8 cellular contexts compared by ENCODE assay signal in the genomic region with DNA sequence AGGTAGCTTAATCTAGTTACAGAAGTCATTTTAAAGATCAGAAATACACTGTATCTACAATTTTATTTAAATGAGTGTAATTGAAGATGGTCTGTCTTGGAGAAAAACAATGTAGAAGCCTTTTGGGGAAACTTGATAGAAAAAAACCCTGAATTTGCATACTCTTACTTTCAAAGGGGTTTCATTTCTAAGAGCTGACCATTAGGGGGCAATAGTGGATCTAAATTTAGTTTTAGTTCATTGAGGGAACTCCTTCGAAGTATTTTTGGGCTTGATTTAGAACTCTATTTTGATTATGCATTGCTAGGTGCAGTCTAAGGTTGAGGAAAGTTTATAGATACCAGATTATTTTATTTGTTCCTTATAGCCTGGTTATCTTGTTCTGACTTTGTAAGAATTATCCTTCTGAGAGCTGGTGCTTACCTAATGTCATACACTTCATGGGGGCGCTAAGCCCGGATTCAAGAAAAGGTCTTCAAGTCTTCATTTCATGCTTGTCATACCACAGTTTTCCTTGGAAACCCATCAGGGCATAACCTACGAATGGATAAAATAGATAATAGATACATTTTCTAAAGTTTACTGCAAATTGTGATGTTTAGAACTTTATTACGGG.
DNase-seq lines count a peak whose midpoint lies in the region; ATAC-seq, FAIRE-seq and TF ChIP-seq lines count a peak whose summit lies in the region.

No MANE protein-coding gene starts in this region.

- peak; percentile 67 for ATAC-seq in CD4-positive, alpha-beta T cell (ENCODE audit: poor library complexity)
- peak; percentile 51 for ATAC-seq in GM18868 (IDR thresholded peaks at IDR 0.05; ENCODE audit: unreplicated experiment)
- ATAC-seq in PC-3, result peak; percentile 37
- ATAC-seq in GM21619 (IDR thresholded peaks at IDR 0.05; ENCODE audit: unreplicated experiment), result no peak
- no peak for ATAC-seq in HG02571 (IDR thresholded peaks at IDR 0.05; ENCODE audit: unreplicated experiment)

- CTCF ChIA-PET in CD4-positive, alpha-beta T cell (lab: Charles Lee), result interaction anchor here (0.5 to 4.4 kb wide), 20 partner anchors 9 to 455 kb away, joined by 3 to 36 read pairs (median 4); a partner anchor contains a TSS
- CTCF ChIA-PET in PC-3 (lab: Charles Lee), result interaction anchor here (1.0 to 1.2 kb wide), 3 partner anchors 70 to 254 kb away, joined by 3 to 6 read pairs (median 6); no protein-coding TSS in a partner anchor

- no peaks in the 10 kb centered on the region for H4K20me1 ChIP-seq in PC-3 (ENCODE audit: low read length)

- H3K27me3 ChIP-seq in CD4-positive, alpha-beta T cell (ENCODE audit: control insufficient read depth, insufficient read depth, low read length), result no peaks in the 10 kb centered on the region
- no peaks in the 10 kb centered on the region for H3K27me3 ChIP-seq in PC-3 (ENCODE audit: low read length)

- intact Hi-C loops in CD4-positive, alpha-beta T cell (cut with DNase I, micrococcal nuclease), result loop anchor here (1.0 to 5.0 kb wide), 8 partner anchors 18 to 429 kb away; a partner anchor contains a TSS
- intact Hi-C loops in PC-3 (cut with micrococcal nuclease), result loop anchor here (1.0 kb wide), 2 partner anchors 71 to 87 kb away; no protein-coding TSS in a partner anchor

- no peak overlapping the region for H3K27ac Mint-ChIP-seq in CD4-positive, alpha-beta T cell

- H3K9me3 ChIP-seq in CD4-positive, alpha-beta T cell (ENCODE audit: control insufficient read depth, low read length), result no peaks in the 10 kb centered on the region
- no peaks in the 10 kb centered on the region for H3K9me3 ChIP-seq in PC-3 (ENCODE audit: low read length)

- H3K79me2 ChIP-seq in PC-3 (ENCODE audit: low read length), result no peaks in the 10 kb centered on the region

- no peaks in the 10 kb centered on the region for H3K36me3 ChIP-seq in PC-3 (ENCODE audit: low read depth, low read length)

- POLR2A ChIA-PET in CD4-positive, alpha-beta T cell (lab: Charles Lee), result interaction anchor here (0.7 to 2.7 kb wide), 11 partner anchors 19 to 254 kb away, joined by 3 to 43 read pairs (median 4); a partner anchor contains a TSS
- POLR2A ChIA-PET in PC-3 (lab: Charles Lee; ENCODE audit: unreplicated experiment), result no interaction called here

- no peaks in the 10 kb centered on the region for H3F3A ChIP-seq in PC-3 (ENCODE audit: low read length, unreplicated experiment)

- peaks cover 21% of the 10 kb centered on the region for H3K36me3 Mint-ChIP-seq in CD4-positive, alpha-beta T cell (ENCODE audit: low read depth)

- no peak overlapping the region for H3K27ac ChIP-seq in CD4-positive, alpha-beta T cell (ENCODE audit: low read depth, low read length)
- H3K27ac ChIP-seq in PC-3 (ENCODE audit: low read length), result no peak overlapping the region

- H2AFZ ChIP-seq in PC-3 (ENCODE audit: low read length), result no peak overlapping the region

- no TSS peak for BruUV-seq in PC-3 (replicated peaks; lab: Mats Ljungman, UMichigan)

- H3K4me1 Mint-ChIP-seq in CD4-positive, alpha-beta T cell (ENCODE audit: low read depth), result peaks cover 39% of the 10 kb centered on the region

- no peaks in the 10 kb centered on the region for H3K9me2 ChIP-seq in PC-3 (replicated peaks; ENCODE audit: low read length)

- no peak overlapping the region for H3K4me3 Mint-ChIP-seq in CD4-positive, alpha-beta T cell

- no peaks in the 10 kb centered on the region for H3K4me1 ChIP-seq in PC-3 (ENCODE audit: insufficient read depth, low read length)

- TF ChIP-seq CTCF in CD4-positive, alpha-beta T cell (IDR thresholded peaks at IDR 0.05), result peak; percentile 81
- peak; percentile 74 for TF ChIP-seq CTCF in PC-3 (conservative IDR thresholded peaks at IDR 0.05; ENCODE audit: low read depth, low read length)

- no peak overlapping the region for H3K4me3 ChIP-seq in PC-3 (ENCODE audit: low read length)

- no peak for FAIRE-seq in HTR-8/SVneo (lab: Jason Lieb, UNC)

- H3K9me3 Mint-ChIP-seq in CD4-positive, alpha-beta T cell, result no peaks in the 10 kb centered on the region

- no peak overlapping the region for H3K4me2 ChIP-seq in PC-3 (ENCODE audit: low read length)

- no peak overlapping the region for H3K9ac ChIP-seq in PC-3 (ENCODE audit: low read length)

- no peak for DNase-seq in CD4-positive, alpha-beta T cell
- DNase-seq in HTR-8/SVneo (ENCODE audit: insufficient read length, low spot score) (peak; percentile 20), PC-3 (peak; percentile 68), dedifferentiated amniotic fluid mesenchymal stem cell (ENCODE audit: extremely low spot score) (peak; percentile 79), lung microvascular endothelial cell (ENCODE audit: low read depth in 2 of 2) (peak; percentile 73 to 75)

- H3K27me3 Mint-ChIP-seq in CD4-positive, alpha-beta T cell, result no peaks in the 10 kb centered on the region

Comparison
In these comparisons a context has a peak if more than half of its experiments do, and no peak if none do; other contexts are left out.
1. ATAC-seq: peak in CD4-positive, alpha-beta T cell (single experiment), GM18868 (single experiment) and PC-3 (single experiment); none in GM21619 (single experiment) and HG02571 (single experiment).
2. DNase-seq: peak in HTR-8/SVneo (single experiment), PC-3 (single experiment), dedifferentiated amniotic fluid mesenchymal stem cell (single experiment) and lung microvascular endothelial cell (2 of 2); none in CD4-positive, alpha-beta T cell (0 of 10).